17 cellular contexts compared by ENCODE assay signal in the genomic region with DNA sequence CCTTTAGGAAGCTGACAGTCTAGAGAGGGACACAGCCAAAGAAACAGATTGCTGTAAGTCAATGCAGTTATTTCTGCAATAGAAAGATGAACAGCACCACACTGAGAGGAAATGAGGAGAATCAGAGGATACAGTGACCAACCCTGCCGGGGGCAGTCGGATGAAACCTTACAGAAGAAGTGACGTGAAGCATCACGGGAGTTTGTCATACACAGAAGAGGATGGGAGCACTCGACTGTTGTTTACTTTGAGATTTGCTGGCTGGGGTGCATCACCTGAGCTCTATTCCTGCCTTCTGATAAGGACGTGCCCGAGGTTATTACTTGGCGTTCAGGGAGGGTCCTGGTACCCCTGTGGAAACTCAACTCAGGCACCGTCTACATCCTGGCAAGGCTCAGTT.
"Had no signal": no experiment of that assay in that cellular context is flagged by ENCODE, and none has a peak within 500 bp of the region (broad histone marks: within the 10 kb centered on the region; RNA-seq: fewer than 3 reads in every experiment).

No MANE protein-coding gene starts in this region.

- H3K9me3 ChIP-seq: ovary, suprapubic skin had no signal

- H3K36me3 Mint-ChIP-seq: neural progenitor cell, type B pancreatic cell had no signal

- H3K4me3 ChIP-seq: neural progenitor cell, ovary, suprapubic skin had no signal

- H3K4me1 ChIP-seq: suprapubic skin had no signal

- H3K4me3 Mint-ChIP-seq: activated CD4-positive, alpha-beta T cell treated with anti-CD3 and anti-CD28 coated beads for 36 hours; activated CD8-positive, alpha-beta T cell treated with anti-CD3 and anti-CD28 coated beads for 36 hours; activated T-cell treated with anti-CD3 and anti-CD28 coated beads, Interleukin-2, amount 50 U/mL, for 72 hours; neural progenitor cell; type B pancreatic cell had no signal

- H3K4me1 Mint-ChIP-seq: activated CD4-positive, alpha-beta T cell treated with anti-CD3 and anti-CD28 coated beads for 36 hours had no signal

- H3K9me3 Mint-ChIP-seq: activated CD8-positive, alpha-beta T cell treated with anti-CD3 and anti-CD28 coated beads for 36 hours; activated T-cell treated with anti-CD3 and anti-CD28 coated beads, Interleukin-2, amount 50 U/mL, for 72 hours; type B pancreatic cell had no signal

- H3K27ac Mint-ChIP-seq: activated CD4-positive, alpha-beta T cell treated with anti-CD3 and anti-CD28 coated beads for 36 hours; activated CD8-positive, alpha-beta T cell treated with anti-CD3 and anti-CD28 coated beads for 36 hours; activated T-cell treated with anti-CD3 and anti-CD28 coated beads, Interleukin-2, amount 50 U/mL, for 72 hours; neural progenitor cell; type B pancreatic cell had no signal

- H3K27me3 ChIP-seq: ovary, suprapubic skin had no signal

- ATAC-seq: activated CD4-positive, alpha-beta T cell treated with anti-CD3 and anti-CD28 coated beads for 36 hours; activated CD8-positive, alpha-beta T cell treated with anti-CD3 and anti-CD28 coated beads for 36 hours; activated T-cell treated with anti-CD3 and anti-CD28 coated beads, Interleukin-2, amount 50 U/mL, for 72 hours; stimulated activated naive CD8-positive, alpha-beta T cell treated with anti-CD3 and anti-CD28 coated beads, Interleukin-15, Interleukin-2, amounts not matched to agents 100 U/mL and 50 U/mL, for 24 hours had no signal

- H3K27ac ChIP-seq: neural progenitor cell, ovary, suprapubic skin had no signal

- DNase-seq: activated CD4-positive, alpha-beta T cell treated with anti-CD3 and anti-CD28 coated beads for 36 hours; activated CD8-positive, alpha-beta memory T cell treated with anti-CD3 and anti-CD28 coated beads, Interleukin-2, amount 50 U/mL, for 4 hours; activated CD8-positive, alpha-beta T cell treated with anti-CD3 and anti-CD28 coated beads for 36 hours; activated naive CD4-positive, alpha-beta T cell; activated T-cell treated with anti-CD3 and anti-CD28 coated beads, Interleukin-2, amount 50 U/mL, for 72 hours; aorta; caudate nucleus; cortex of kidney; effector memory CD4-positive, alpha-beta T cell; hypothalamus; ovary; stimulated activated CD4-positive, alpha-beta T cell treated with anti-CD3 and anti-CD28 coated beads, Interleukin-4, amount 100 ng/mL, for 1 hour; stimulated activated CD8-positive, alpha-beta memory T cell treated with anti-CD3 and anti-CD28 coated beads, Interleukin-4, amount 100 ng/mL, for 48 hours; stimulated activated naive CD8-positive, alpha-beta T cell treated with anti-CD3 and anti-CD28 coated beads, Interleukin-15, Interleukin-2, amounts not matched to agents 100 U/mL and 50 U/mL, for 24 hours had no signal

- H3K36me3 ChIP-seq: neural progenitor cell, ovary, suprapubic skin had no signal
